ENCODE assay signal across 9 cellular contexts in genomic region chr1:198620951-198621824, GRCh38. TPM values are rescaled to one million over a fixed set of nuclear protein-coding genes. Genes with fewer than 3 reads are reported as not detected.
DNase-seq lines count a peak whose midpoint lies in the region; ATAC-seq, FAIRE-seq and TF ChIP-seq lines count a peak whose summit lies in the region.
"Had no signal": no experiment of that assay in that cellular context is flagged by ENCODE, and none has a peak within 500 bp of the region (broad histone marks: within the 10 kb centered on the region; RNA-seq: fewer than 3 reads in every experiment).

No MANE protein-coding gene starts in this region.

- H3K36me3 ChIP-seq in OCI-LY1 (ENCODE audit: insufficient read depth, low read length) (no peaks in the 10 kb centered on the region), small intestine (ENCODE audit: control insufficient read depth in 2 of 2, insufficient read depth in 2 of 2, low read length in 2 of 2) (no peaks in the 10 kb centered on the region), gastroesophageal sphincter (no peaks in the 10 kb centered on the region)

- 56 to 79% (median 69%) methylated on average over 10 of the region's 10 CpGs for WGBS in small intestine, 3 donors
- 87% methylated on average over 8 of the region's 10 CpGs; no CpG with 5 or more reads in 1 of the 2 donors for WGBS in gastroesophageal sphincter (ENCODE audit: low coverage in 1 of 2), 2 donors

- no peaks in the 10 kb centered on the region for H3K27me3 ChIP-seq in OCI-LY1 (ENCODE audit: insufficient read depth, low read length)
- H3K27me3 ChIP-seq in small intestine (ENCODE audit: control insufficient read depth in 2 of 2, insufficient read depth in 2 of 2, low read length in 2 of 2) = no peaks in the 10 kb centered on the region
- H3K27me3 ChIP-seq in gastroesophageal sphincter = no peaks in the 10 kb centered on the region

- no peak for TF ChIP-seq EP300 in gastroesophageal sphincter (IDR thresholded peaks at IDR 0.05)

- H4K20me1 ChIP-seq in OCI-LY1 (ENCODE audit: insufficient read depth, low read length) = no peaks in the 10 kb centered on the region

- no peak for TF ChIP-seq POLR2A in gastroesophageal sphincter (IDR thresholded peaks at IDR 0.05)

- TF ChIP-seq CTCF in OCI-LY1 (IDR thresholded peaks at IDR 0.05; ENCODE audit: low read length) = no peak
- no peak for TF ChIP-seq CTCF in gastroesophageal sphincter (IDR thresholded peaks at IDR 0.05)

- no peaks in the 10 kb centered on the region for H3K9me2 ChIP-seq in OCI-LY1 (ENCODE audit: low read depth, low read length)

- peak; percentile 63 for DNase-seq in activated naive CD4-positive, alpha-beta T cell treated with Interleukin-2 at 50 U/mL for 16 hours
- DNase-seq in small intestine (peak; percentile 50), cortex of kidney (lab: John Stamatoyannopoulos, UW) (no peak), midbrain (lab: John Stamatoyannopoulos, UW) (no peak)

- H3K9me3 ChIP-seq in OCI-LY1 (ENCODE audit: low read length) (no peaks in the 10 kb centered on the region), small intestine (ENCODE audit: control insufficient read depth, low read depth) (no peaks in the 10 kb centered on the region), gastroesophageal sphincter (no peaks in the 10 kb centered on the region)

- H3K4me1 ChIP-seq in OCI-LY1 (ENCODE audit: insufficient read depth, low read length, severe bottlenecking) (peaks cover 87% of the 10 kb centered on the region), small intestine (ENCODE audit: control insufficient read depth in 2 of 2, insufficient read depth in 1 of 2, low read depth in 1 of 2, low read length in 1 of 2) (no peaks in the 10 kb centered on the region), gastroesophageal sphincter (no peaks in the 10 kb centered on the region)

- no peak overlapping the region for H2AFZ ChIP-seq in OCI-LY1 (ENCODE audit: low read length)

- H3K9ac ChIP-seq in OCI-LY1 (ENCODE audit: low read length) = peak overlapping the region; percentile 83

- H3K4me2 ChIP-seq in OCI-LY1 (ENCODE audit: low read length) = peak overlapping the region; percentile 89

- H3K4me3 ChIP-seq in OCI-LY1 (ENCODE audit: low read depth, low read length, poor library complexity, severe bottlenecking) (peak overlapping the region; percentile 53), small intestine (ENCODE audit: low read depth in 1 of 2, low read length in 2 of 2) (no peak overlapping the region), gastroesophageal sphincter (no peak overlapping the region)

- ATAC-seq in GM18499 (IDR thresholded peaks at IDR 0.05; ENCODE audit: insufficient read depth, unreplicated experiment) = peak; percentile 46
- ATAC-seq in HG02678 (IDR thresholded peaks at IDR 0.05; ENCODE audit: unreplicated experiment) = peak; percentile 68
- ATAC-seq in gastroesophageal sphincter = no peak

- H3K27ac ChIP-seq in OCI-LY1 (ENCODE audit: low read depth, low read length, poor library complexity, severe bottlenecking) (peak overlapping the region; percentile 99), small intestine (ENCODE audit: low read depth in 1 of 2, low read length in 1 of 2) (peak overlapping the region; percentile 21 to 91), gastroesophageal sphincter (no peak overlapping the region)

- 0 out of 2 replicates have a peak, but pooled peaks cover 4% of the 10 kb centered on the region for H3F3A ChIP-seq in OCI-LY1 (ENCODE audit: insufficient read depth, low read length)

- no peaks in the 10 kb centered on the region for H3K79me2 ChIP-seq in OCI-LY1 (ENCODE audit: insufficient read depth, low read length)

- FAIRE-seq in small intestine (lab: Jason Lieb, UNC) = no peak

RNA-seq across cellular contexts. Expression of gene PTPRC, which starts 17.7 kb away (rescaled TPM):
- polyA plus RNA-seq in small intestine = 1 to 10 TPM; 1.6 to 6.8 (median 3.8) TPM
- total RNA-seq in gastroesophageal sphincter = 10 to 100 TPM in 2 of 4 donors, 1 to 10 TPM in 2; 5.0 to 31.9 (median 12.9) TPM
- total RNA-seq: glomerular endothelial cell had no signal

Comparison
In these comparisons a context has a peak if more than half of its experiments do, and no peak if none do; other contexts are left out.
1. H3K27ac ChIP-seq: peak in OCI-LY1 (single experiment) and small intestine (2 of 2); none in gastroesophageal sphincter (0 of 4).
2. DNase-seq: peak in activated naive CD4-positive, alpha-beta T cell treated with Interleukin-2 at 50 U/mL for 16 hours (single experiment) and small intestine (single experiment); none in cortex of kidney (single experiment) and midbrain (single experiment).